In genomic region chr7:157566631-157567006, GRCh38 we compare ENCODE assay signal across 20 cellular contexts.
"Had no signal": no experiment of that assay in that cellular context is flagged by ENCODE, and none has a peak within 500 bp of the region (broad histone marks: within the 10 kb centered on the region; RNA-seq: fewer than 3 reads in every experiment).

No MANE protein-coding gene starts in this region.

- H3K4me1 ChIP-seq: body of pancreas, psoas muscle had no signal

- H3K36me3 ChIP-seq: neutrophil, ovary, right atrium auricular region, thyroid gland had no signal

- H3K9me2 ChIP-seq: SK-N-SH had no signal

- H3K27ac Mint-ChIP-seq: activated CD4-positive, alpha-beta T cell treated with anti-CD3 and anti-CD28 coated beads, Interleukin-2, amount 10 ng/mL, durations not matched to agents 7 days and 5 days; mesothelial cell of epicardium had no signal

- H3K4me2 ChIP-seq: SK-N-SH had no signal

- H3K4me3 ChIP-seq: body of pancreas, ovary, psoas muscle, right atrium auricular region, thyroid gland had no signal

- H3K9ac ChIP-seq: SK-N-SH had no signal

- H3K9me3 ChIP-seq: body of pancreas, neutrophil, ovary, psoas muscle, right atrium auricular region, SK-N-SH, thyroid gland had no signal

- ATAC-seq: body of pancreas; esophagus mucosa; left lobe of liver; psoas muscle; stimulated activated naive CD8-positive, alpha-beta T cell treated with anti-CD3 and anti-CD28 coated beads, Interleukin-15, Interleukin-2, amounts not matched to agents 100 U/mL and 50 U/mL, for 24 hours had no signal

- H3K27me3 ChIP-seq: body of pancreas, ovary, right atrium auricular region, thyroid gland had no signal

- H3K27ac ChIP-seq: body of pancreas, neutrophil, ovary, psoas muscle, right atrium auricular region, thyroid gland had no signal

- DNase-seq: activated CD4-positive, alpha-beta T cell treated with anti-CD3 and anti-CD28 coated beads, Interleukin-2, amount 10 ng/mL, durations not matched to agents 7 days and 5 days; activated gamma-delta T cell treated with Interleukin-2 at 50 U/mL for 16 hours; activated T-cell treated with anti-CD3 and anti-CD28 coated beads, Interleukin-2, amount 50 U/mL, for 1 hour; body of pancreas; caudate nucleus; effector memory CD4-positive, alpha-beta T cell; foreskin melanocyte; ovary; psoas muscle; SK-N-SH; stimulated activated CD4-positive, alpha-beta T cell treated with anti-CD3 and anti-CD28 coated beads, Interleukin-12 subunit alpha, Interleukin-12 subunit beta, amount 100 ng/mL, for 4 hours; stimulated activated CD4-positive, alpha-beta T cell treated with anti-CD3 and anti-CD28 coated beads, Interleukin-4, amount 100 ng/mL, for 4 hours; stimulated activated naive CD8-positive, alpha-beta T cell treated with anti-CD3 and anti-CD28 coated beads, Interleukin-15, Interleukin-2, amounts not matched to agents 100 U/mL and 50 U/mL, for 24 hours; substantia nigra; thyroid gland had no signal

- H3K4me3 Mint-ChIP-seq: activated CD4-positive, alpha-beta T cell treated with anti-CD3 and anti-CD28 coated beads, Interleukin-2, amount 10 ng/mL, durations not matched to agents 7 days and 5 days had no signal

- H3K36me3 Mint-ChIP-seq: mesothelial cell of epicardium had no signal
